ENCODE assay signal across 8 cellular contexts in the genomic region with DNA sequence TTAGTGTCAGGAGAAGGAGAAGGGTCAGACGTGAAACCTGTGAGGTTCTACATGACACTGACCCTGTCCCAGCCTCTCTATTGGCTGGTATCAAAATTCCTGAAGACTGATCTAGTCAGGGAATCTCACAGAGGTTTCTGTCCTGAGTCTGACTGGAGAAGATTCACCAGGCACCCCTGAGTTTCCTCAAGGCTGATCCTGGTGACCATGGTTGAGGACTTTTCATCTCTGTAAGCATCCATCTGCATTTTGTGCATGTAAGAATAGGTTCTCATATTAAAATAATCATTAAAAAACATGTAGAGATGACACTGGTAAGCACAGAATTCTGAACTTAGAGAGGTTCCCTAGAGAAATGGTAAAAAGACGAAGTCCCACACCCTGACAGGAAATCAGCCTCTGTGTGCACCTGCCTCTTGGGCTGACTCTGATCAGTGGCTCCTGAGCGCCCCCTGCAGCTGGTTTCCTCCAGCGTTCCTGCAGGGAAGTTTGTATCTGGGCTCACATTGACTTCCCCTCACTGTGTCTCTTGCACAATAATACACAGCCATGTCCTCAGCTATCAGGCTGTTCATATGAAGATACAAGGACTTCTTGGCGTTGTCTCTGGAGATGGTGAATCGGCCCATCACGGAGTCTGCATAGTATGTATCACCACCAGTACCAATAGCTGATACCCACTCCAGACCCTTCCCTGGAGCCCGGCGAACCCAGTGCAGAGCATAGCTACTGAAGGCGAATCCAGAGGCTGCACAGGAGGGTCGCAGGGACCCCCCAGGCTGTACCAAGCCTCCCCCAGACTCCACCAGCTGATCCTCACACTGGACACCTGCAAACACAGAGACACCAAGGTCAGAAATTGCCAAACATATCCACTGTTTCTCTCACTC.
A peak's percentile ranks its signal among the peaks of the same experiment; 100 is the strongest.
DNase-seq lines count a peak whose midpoint lies in the region; ATAC-seq, FAIRE-seq and TF ChIP-seq lines count a peak whose summit lies in the region.

No MANE protein-coding gene starts in this region.

- H3K4me3 ChIP-seq in Panc1 (ENCODE audit: low read depth in 2 of 2, low read length in 2 of 2) = no peak overlapping the region

- no peak for DNase-seq in GM12892 (ENCODE audit: insufficient read length)
- peak; percentile 12 for DNase-seq in Panc1 (ENCODE audit: low read depth, low spot score)
- peak; percentile 59 to 95 (median 81) for DNase-seq in activated naive CD4-positive, alpha-beta T cell (lab: John Stamatoyannopoulos, UW)
- DNase-seq in stimulated activated CD4-positive, alpha-beta T cell treated with anti-CD3 and anti-CD28 coated beads, Interleukin-4, amount 100 ng/mL, for 4 hours = peak; percentile 72 to 82
- DNase-seq in NCI-H2029 treated with DMSO at 0.1 percent for 48 hours (lab: John Stamatoyannopoulos, UW) = no peak

- no peaks in the 10 kb centered on the region for H3K27me3 ChIP-seq in Panc1 (ENCODE audit: control insufficient read depth, insufficient read depth, low read length)

- intact Hi-C loops in Panc1 (cut with micrococcal nuclease; ENCODE audit: unreplicated experiment) = no loop called here

- peak; percentile 96 for FAIRE-seq in GM12892 (lab: Jason Lieb, UNC)

- TF ChIP-seq CTCF in Panc1 (IDR thresholded peaks at IDR 0.05) = peak; percentile 22; the same call in 1 of the 2 replicates

- no peak overlapping the region for H3K27ac ChIP-seq in Panc1 (ENCODE audit: low read length)

- no peaks in the 10 kb centered on the region for H3K9me3 ChIP-seq in Panc1 (ENCODE audit: control insufficient read depth, insufficient read depth, low read depth, low read length)

- POLR2A ChIA-PET in Panc1 (lab: Charles Lee) = no interaction called here

- no peaks in the 10 kb centered on the region for H3K4me1 ChIP-seq in Panc1 (ENCODE audit: control insufficient read depth, insufficient read depth, low read length)

- in situ Hi-C loops in Panc1 (cut with HindIII; ENCODE audit: low pct_unique_long_range_greater_than_20kb, low sequenced_read_pairs) = no loop called here

- ATAC-seq in Panc1 (no peak), GM21619 (IDR thresholded peaks at IDR 0.05; ENCODE audit: unreplicated experiment) (no peak), HG03565 (IDR thresholded peaks at IDR 0.05; ENCODE audit: unreplicated experiment) (no peak), HG03280 (IDR thresholded peaks at IDR 0.05; ENCODE audit: unreplicated experiment) (no peak)

- no peak for TF ChIP-seq POLR2A in GM12892 (IDR thresholded peaks at IDR 0.05; ENCODE audit: low read depth, low read length)

- no peaks in the 10 kb centered on the region for H3K36me3 ChIP-seq in Panc1 (ENCODE audit: control insufficient read depth, insufficient read depth, low read length)

- CTCF ChIA-PET in Panc1 (lab: Charles Lee) = interaction anchor here (0.6 kb wide), 1 partner anchor 82 kb away, joined by 5 read pairs; no protein-coding TSS in a partner anchor

- no TSS peak for BruUV-seq in Panc1 (replicated peaks; lab: Mats Ljungman, UMichigan)

Comparison
In these comparisons a context has a peak if more than half of its experiments do, and no peak if none do; other contexts are left out.
1. DNase-seq: peak in Panc1 (single experiment), activated naive CD4-positive, alpha-beta T cell (4 of 4) and stimulated activated CD4-positive, alpha-beta T cell treated with anti-CD3 and anti-CD28 coated beads, Interleukin-4, amount 100 ng/mL, for 4 hours (2 of 2); none in GM12892 (single experiment) and NCI-H2029 treated with DMSO at 0.1 percent for 48 hours (single experiment).